15 cellular contexts compared by ENCODE assay signal in the genomic region with DNA sequence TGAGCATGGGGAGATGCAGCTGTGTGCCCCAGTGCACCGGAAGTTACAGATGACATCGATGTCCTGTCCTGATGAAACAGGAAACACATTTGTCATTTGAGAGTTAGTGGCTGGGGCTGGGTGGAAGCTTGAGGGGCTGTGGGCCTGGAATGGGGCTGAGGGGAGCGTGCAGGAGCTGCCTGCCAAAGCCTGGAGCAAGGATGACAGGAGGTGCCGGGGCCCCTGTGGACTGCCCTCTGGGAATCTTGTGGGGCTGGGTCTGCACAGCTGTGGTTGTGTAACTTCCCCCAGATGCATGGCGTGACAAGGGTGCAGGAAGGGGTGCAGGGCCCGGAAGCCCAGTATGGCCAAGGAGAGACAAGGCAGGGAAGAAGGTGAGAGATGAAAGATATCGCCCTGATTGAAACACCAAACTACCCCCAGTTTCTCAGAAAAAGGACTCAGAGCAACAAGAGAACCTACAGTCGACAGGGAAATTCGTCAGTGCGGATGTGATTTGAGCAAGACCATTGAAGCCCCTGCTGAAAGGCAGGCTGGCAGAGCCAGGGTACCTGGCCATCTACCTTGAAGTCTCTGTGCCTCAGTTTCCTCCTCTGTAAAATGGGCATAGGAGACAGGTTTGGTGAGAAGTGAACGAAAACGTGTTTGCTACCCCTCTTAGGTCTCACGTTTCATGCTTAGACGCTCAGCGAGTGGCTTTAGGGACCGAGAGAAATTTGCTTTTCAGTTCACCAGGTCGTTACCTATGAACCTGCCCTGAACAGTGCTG. TPM values are rescaled to one million over a fixed set of nuclear protein-coding genes. Genes with fewer than 3 reads are reported as not detected.
DNase-seq lines count a peak whose midpoint lies in the region; ATAC-seq, FAIRE-seq and TF ChIP-seq lines count a peak whose summit lies in the region.
"Had no signal": no experiment of that assay in that cellular context is flagged by ENCODE, and none has a peak within 500 bp of the region (broad histone marks: within the 10 kb centered on the region; RNA-seq: fewer than 3 reads in every experiment).

No MANE protein-coding gene starts in this region.

- SMC1A ChIA-PET in GM12878 (lab: Charles Lee; ENCODE audit: uncharacterized antibody, unreplicated experiment), result interaction anchor here (1.7 kb wide), 1 partner anchor 23 kb away, joined by 5 read pairs; no protein-coding TSS in a partner anchor

- H3K4me3 Mint-ChIP-seq in stimulated activated naive CD8-positive, alpha-beta T cell treated with anti-CD3 and anti-CD28 coated beads, Interleukin-15, Interleukin-2, amounts not matched to agents 100 ng/mL and 50 ng/mL, for 24 hours, result peak overlapping the region; percentile 27

- H3K4me3 ChIP-seq in NT2/D1 (ENCODE audit: insufficient read length, low read depth), result no peak overlapping the region
- H3K4me3 ChIP-seq in GM12878, result no peak overlapping the region
- H3K4me3 ChIP-seq in lower lobe of right lung, result no peak overlapping the region
- H3K4me3 ChIP-seq: stomach had no signal

- TF ChIP-seq CTCF in GM12878 (IDR thresholded peaks at IDR 0.05 in 2 of 3, conservative IDR thresholded peaks at IDR 0.05 in 1 of 3; ENCODE audit: control insufficient read depth in 2 of 3, extremely low read depth in 1 of 3, insufficient read depth in 1 of 3, low read depth in 3 of 3, low read length in 3 of 3), result no peak
- no peak for TF ChIP-seq CTCF in lower lobe of right lung (IDR thresholded peaks at IDR 0.05)

- in situ Hi-C loops in GM12878 (cut with MboI), result no loop called here

- TF ChIP-seq RAD21 in GM12878 (IDR thresholded peaks at IDR 0.05; ENCODE audit: insufficient read depth, low read depth, low read length), result no peak

- no TSS peak for BruUV-seq in GM12878 (replicated peaks; lab: Mats Ljungman, UMichigan)

- no peak for TF ChIP-seq EP300 in GM12878 (IDR thresholded peaks at IDR 0.05; ENCODE audit: borderline replicate concordance in 1 of 2, control insufficient read depth in 1 of 2, low read depth in 2 of 2, low read length in 2 of 2)

- POLR2A ChIA-PET in GM12878 (lab: Charles Lee), result no interaction called here

- H3K27me3 ChIP-seq in NT2/D1 (ENCODE audit: insufficient read depth, insufficient read length), result peaks cover 6% of the 10 kb centered on the region
- H3K27me3 ChIP-seq in GM12878 (replicated peaks in 1 of 2; ENCODE audit: control insufficient read depth in 2 of 2, insufficient read depth in 2 of 2, low read length in 1 of 2), result no peaks in the 10 kb centered on the region
- peaks cover under 1% of the 10 kb centered on the region for H3K27me3 ChIP-seq in lower lobe of right lung (ENCODE audit: low read depth)

- H3K4me1 ChIP-seq in NT2/D1 (ENCODE audit: insufficient read depth, insufficient read length) (peaks cover 19% of the 10 kb centered on the region), GM12878 (ENCODE audit: control insufficient read depth, insufficient read depth, low read length) (peaks cover 16% of the 10 kb centered on the region), lower lobe of right lung (peaks cover 18% of the 10 kb centered on the region)

- TF ChIP-seq POLR2A in GM12878 (IDR thresholded peaks at IDR 0.05; ENCODE audit: low read depth, low read length), result no peak

- H3K36me3 ChIP-seq in NT2/D1 (ENCODE audit: insufficient read depth, insufficient read length, low read length) (peaks cover 29% of the 10 kb centered on the region), GM12878 (ENCODE audit: control insufficient read depth in 2 of 2, insufficient read depth in 2 of 2, low read length in 1 of 2) (no peaks in the 10 kb centered on the region), lower lobe of right lung (no peaks in the 10 kb centered on the region)

- no peaks in the 10 kb centered on the region for H3K9me3 Mint-ChIP-seq in stimulated activated naive CD8-positive, alpha-beta T cell treated with anti-CD3 and anti-CD28 coated beads, Interleukin-15, Interleukin-2, amounts not matched to agents 100 ng/mL and 50 ng/mL, for 24 hours

- H3K9ac ChIP-seq in NT2/D1 (ENCODE audit: insufficient read length, low read depth) (peak overlapping the region; percentile 42), GM12878 (ENCODE audit: control insufficient read depth, insufficient read depth, low read length) (no peak overlapping the region)

- FAIRE-seq in GM12878 (lab: Jason Lieb, UNC), result no peak

- H3K27ac Mint-ChIP-seq in stimulated activated naive CD8-positive, alpha-beta T cell treated with anti-CD3 and anti-CD28 coated beads, Interleukin-15, Interleukin-2, amounts not matched to agents 100 ng/mL and 50 ng/mL, for 24 hours, result no peak overlapping the region

- no peak overlapping the region for H2AFZ ChIP-seq in GM12878 (ENCODE audit: control insufficient read depth, low read depth, low read length)

- no peaks in the 10 kb centered on the region for H3K27me3 Mint-ChIP-seq in stimulated activated naive CD8-positive, alpha-beta T cell treated with anti-CD3 and anti-CD28 coated beads, Interleukin-15, Interleukin-2, amounts not matched to agents 100 ng/mL and 50 ng/mL, for 24 hours

- WGBS in GM12878 (ENCODE audit: insufficient coverage, insufficient replicate concordance, low lambda C conversion rate, missing lambda C conversion rate), result 48% methylated on average over 17 of the region's 17 CpGs

- no peak for ATAC-seq in stimulated activated naive CD8-positive, alpha-beta T cell treated with anti-CD3 and anti-CD28 coated beads, Interleukin-15, Interleukin-2, amounts not matched to agents 100 U/mL and 50 U/mL, for 24 hours
- ATAC-seq in GM12878 (no peak), SK-N-SH treated with all-trans-retinoic acid at 6 μM for 48 hours (no peak), lower lobe of right lung (no peak)
- ATAC-seq: activated CD4-positive, CD25-positive, alpha-beta regulatory T cell treated with anti-CD3 and anti-CD28 coated beads, Interleukin-2, amount 50 U/mL, for 24 hours had no signal

- CTCF ChIA-PET in GM12878 (lab: Yijun Ruan, JAX), result interaction anchor here (1.1 to 1.7 kb wide), 2 partner anchors 23 to 51 kb away, joined by 4 read pairs; no protein-coding TSS in a partner anchor

- no peaks in the 10 kb centered on the region for H3K9me3 ChIP-seq in NT2/D1 (ENCODE audit: insufficient read depth, low read length)
- no peaks in the 10 kb centered on the region for H3K9me3 ChIP-seq in GM12878 (replicated peaks; ENCODE audit: control insufficient read depth, insufficient read depth, low read length)
- H3K9me3 ChIP-seq in lower lobe of right lung, result no peaks in the 10 kb centered on the region
- H3K9me3 ChIP-seq: stomach had no signal

- no peaks in the 10 kb centered on the region for H3K79me2 ChIP-seq in GM12878 (ENCODE audit: control insufficient read depth, insufficient read depth, low read length)

- RAD21 ChIA-PET in GM12878 (lab: Charles Lee; ENCODE audit: unreplicated experiment), result no interaction called here

- H3K27ac ChIP-seq in GM12878 (ENCODE audit: control insufficient read depth, insufficient read depth), result no peak overlapping the region
- H3K27ac ChIP-seq in lower lobe of right lung, result no peak overlapping the region

- H3K36me3 Mint-ChIP-seq in stimulated activated naive CD8-positive, alpha-beta T cell treated with anti-CD3 and anti-CD28 coated beads, Interleukin-15, Interleukin-2, amounts not matched to agents 100 ng/mL and 50 ng/mL, for 24 hours (ENCODE audit: low read depth), result peaks cover 9% of the 10 kb centered on the region

- peaks cover 44% of the 10 kb centered on the region for H3K4me1 Mint-ChIP-seq in stimulated activated naive CD8-positive, alpha-beta T cell treated with anti-CD3 and anti-CD28 coated beads, Interleukin-15, Interleukin-2, amounts not matched to agents 100 ng/mL and 50 ng/mL, for 24 hours (ENCODE audit: low read depth)

- intact Hi-C loops in GM12878 (cut with micrococcal nuclease; ENCODE audit: unreplicated experiment), result no loop called here
- intact Hi-C loops in lower lobe of right lung (cut with DNase I), result no loop called here

- 0 out of 2 replicates have a peak overlapping the region, but pooled peaks have one; percentile 9 for H3K4me2 ChIP-seq in GM12878 (ENCODE audit: control insufficient read depth, insufficient read depth)

- DNase-seq in stimulated activated naive CD8-positive, alpha-beta T cell treated with anti-CD3 and anti-CD28 coated beads, Interleukin-15, Interleukin-2, amounts not matched to agents 100 U/mL and 50 U/mL, for 24 hours, result no peak
- DNase-seq in NT2/D1 (ENCODE audit: low read depth, low spot score), result no peak
- DNase-seq in GM12878 (ENCODE audit: low read depth, low spot score), result no peak
- DNase-seq in lower lobe of right lung, result no peak
- no peak for DNase-seq in dedifferentiated amniotic fluid mesenchymal stem cell (ENCODE audit: extremely low spot score)
- no peak for DNase-seq in C1 segment of cervical spinal cord (lab: John Stamatoyannopoulos, UW)
- DNase-seq: cortex of kidney; midbrain; MM.1S; NCI-H226; stimulated activated CD4-positive, alpha-beta T cell treated with anti-CD3 and anti-CD28 coated beads, Interleukin-2, amount 100 ng/mL, for 48 hours; stomach had no signal

- no peaks in the 10 kb centered on the region for H4K20me1 ChIP-seq in GM12878 (ENCODE audit: control insufficient read depth, insufficient read depth)

RNA-seq across cellular contexts. Expression of a gene that starts 8.8 kb away (rescaled TPM):
- total RNA-seq in GM12878 (2013; cell fraction: nucleolus; rRNA removed), result 0.19 and 0.24 TPM in 2 replicates
- total RNA-seq in GM12878 (2014; rRNA removed) (0.11 and 0.33 TPM in 2 replicates), GM12878 (2014; rRNA removed; fragmentation: Illumina TruSeq; extraction: Trizol) (0.18 and 0.31 TPM in 2 replicates), GM12878 (2021) (0.31 and 0.35 TPM in 2 replicates), lower lobe of right lung (22.7 TPM)
- not detected for polyA plus RNA-seq in GM12878 (2011; ENCODE audit: low read depth)
- polyA plus RNA-seq in GM12878 (2011; rRNA removed) (0.01 and 0.03 TPM in 2 replicates), GM12878 (2014; fragmentation: Illumina TruSeq; extraction: Trizol) (0.06 TPM in 1 of 2 replicates, not detected in the other), GM12878 (2014; fragmentation: Nextera tagmentation; extraction: Ambion mirVana) (under 1 TPM in 1 of 2 experiments, not detected in 1; 0.04 TPM), GM12878 (2014; rRNA removed) (0.35 and 0.39 TPM in 2 replicates), GM12878 (2016; fragmentation: Nextera tagmentation; extraction: Ambion mirVana) (under 1 TPM; 0.13 to 0.36 TPM)
- polyA plus RNA-seq in GM12878 (2011; cell fraction: cytosol; rRNA removed), result 0.01 and 0.05 TPM in 2 replicates
- 0.42 and 0.53 TPM in 2 replicates for polyA plus RNA-seq in GM12878 (2011; cell fraction: nucleus; rRNA removed)
- polyA plus RNA-seq in GM12878 (2012), result 0.83 and 1.1 TPM in 2 replicates
- 0.07 and 0.67 TPM in 2 replicates for polyA minus RNA-seq in GM12878 (2011; rRNA and poly(A)+ RNA removed)
- 0.27 TPM in 1 of 2 replicates, not detected in the other for polyA minus RNA-seq in GM12878 (2011; cell fraction: cytosol; rRNA and poly(A)+ RNA removed)
- 0.60 and 0.67 TPM in 2 replicates for polyA minus RNA-seq in GM12878 (2011; cell fraction: nucleus; rRNA and poly(A)+ RNA removed)

RNA-seq across cellular contexts. Expression of a gene that starts 10.3 kb away (rescaled TPM):
- 76.5 and 84.9 TPM in 2 replicates for total RNA-seq in GM12878 (2013; cell fraction: nucleolus; rRNA removed)
- 61.5 and 70.0 TPM in 2 replicates for total RNA-seq in GM12878 (2014; rRNA removed)
- total RNA-seq in GM12878 (2014; rRNA removed; fragmentation: Illumina TruSeq; extraction: Trizol), result 25.8 and 27.0 TPM in 2 replicates
- total RNA-seq in GM12878 (2021), result 69.5 and 72.6 TPM in 2 replicates
- polyA plus RNA-seq in GM12878 (2011; ENCODE audit: low read depth), result 89.9 TPM
- 92.5 and 122 TPM in 2 replicates for polyA plus RNA-seq in GM12878 (2011; rRNA removed)
- polyA plus RNA-seq in GM12878 (2011; cell fraction: cytosol; rRNA removed), result 206 and 287 TPM in 2 replicates
- 208 and 325 TPM in 2 replicates for polyA plus RNA-seq in GM12878 (2011; cell fraction: nucleus; rRNA removed)
- 178 and 191 TPM in 2 replicates for polyA plus RNA-seq in GM12878 (2012)
- polyA plus RNA-seq in GM12878 (2014; fragmentation: Illumina TruSeq; extraction: Trizol), result 30.5 and 54.4 TPM in 2 replicates
- polyA plus RNA-seq in GM12878 (2014; fragmentation: Nextera tagmentation; extraction: Ambion mirVana), result 10 to 100 TPM; 44.8 to 49.3 TPM
- polyA plus RNA-seq in GM12878 (2014; rRNA removed), result 74.1 and 82.0 TPM in 2 replicates
- polyA plus RNA-seq in GM12878 (2016; fragmentation: Nextera tagmentation; extraction: Ambion mirVana), result 10 to 100 TPM; 51.1 to 57.2 TPM
- 37.9 and 97.9 TPM in 2 replicates for polyA minus RNA-seq in GM12878 (2011; rRNA and poly(A)+ RNA removed)
- polyA minus RNA-seq in GM12878 (2011; cell fraction: cytosol; rRNA and poly(A)+ RNA removed), result 52.2 and 53.5 TPM in 2 replicates
- polyA minus RNA-seq in GM12878 (2011; cell fraction: nucleus; rRNA and poly(A)+ RNA removed), result 55.2 and 62.4 TPM in 2 replicates
- 79.1 TPM for total RNA-seq in lower lobe of right lung

RNA-seq across cellular contexts. Expression of a gene that starts 18.4 kb away (rescaled TPM):
- total RNA-seq in GM12878 (2013; cell fraction: nucleolus; rRNA removed), result not detected in 2 replicates
- not detected in 2 replicates for total RNA-seq in GM12878 (2014; rRNA removed)
- total RNA-seq in GM12878 (2014; rRNA removed; fragmentation: Illumina TruSeq; extraction: Trizol), result not detected in 2 replicates
- total RNA-seq in GM12878 (2021), result not detected in 2 replicates
- 0.14 TPM for polyA plus RNA-seq in GM12878 (2011; ENCODE audit: low read depth)
- polyA plus RNA-seq in GM12878 (2011; rRNA removed), result not detected in 2 replicates
- polyA plus RNA-seq in GM12878 (2011; cell fraction: cytosol; rRNA removed), result 0.01 TPM in 1 of 2 replicates, not detected in the other
- not detected in 2 replicates for polyA plus RNA-seq in GM12878 (2011; cell fraction: nucleus; rRNA removed)
- polyA plus RNA-seq in GM12878 (2012), result 0.20 and 0.36 TPM in 2 replicates
- polyA plus RNA-seq in GM12878 (2014; fragmentation: Illumina TruSeq; extraction: Trizol), result not detected in 2 replicates
- not detected for polyA plus RNA-seq in GM12878 (2014; fragmentation: Nextera tagmentation; extraction: Ambion mirVana)
- not detected in 2 replicates for polyA plus RNA-seq in GM12878 (2014; rRNA removed)
- not detected for polyA plus RNA-seq in GM12878 (2016; fragmentation: Nextera tagmentation; extraction: Ambion mirVana)
- not detected in 2 replicates for polyA minus RNA-seq in GM12878 (2011; rRNA and poly(A)+ RNA removed)
- polyA minus RNA-seq in GM12878 (2011; cell fraction: cytosol; rRNA and poly(A)+ RNA removed), result not detected in 2 replicates
- not detected in 2 replicates for polyA minus RNA-seq in GM12878 (2011; cell fraction: nucleus; rRNA and poly(A)+ RNA removed)
- 19.5 TPM for total RNA-seq in lower lobe of right lung

RNA-seq across cellular contexts. Expression of a gene that starts 31.3 kb away (rescaled TPM):
- 8.7 and 11.1 TPM in 2 replicates for total RNA-seq in GM12878 (2013; cell fraction: nucleolus; rRNA removed)
- total RNA-seq in GM12878 (2014; rRNA removed) (21.6 and 28.5 TPM in 2 replicates), GM12878 (2014; rRNA removed; fragmentation: Illumina TruSeq; extraction: Trizol) (15.1 and 15.9 TPM in 2 replicates), GM12878 (2021) (31.6 and 33.1 TPM in 2 replicates), lower lobe of right lung (26.8 TPM)
- 12.2 TPM for polyA plus RNA-seq in GM12878 (2011; ENCODE audit: low read depth)
- polyA plus RNA-seq in GM12878 (2011; rRNA removed) (15.5 and 27.3 TPM in 2 replicates), GM12878 (2014; fragmentation: Illumina TruSeq; extraction: Trizol) (4.8 and 14.3 TPM in 2 replicates), GM12878 (2014; fragmentation: Nextera tagmentation; extraction: Ambion mirVana) (1 to 10 TPM; 1.0 to 2.4 TPM), GM12878 (2014; rRNA removed) (31.7 and 35.2 TPM in 2 replicates), GM12878 (2016; fragmentation: Nextera tagmentation; extraction: Ambion mirVana) (10 to 100 TPM; 53.7 to 54.4 TPM)
- polyA plus RNA-seq in GM12878 (2011; cell fraction: cytosol; rRNA removed), result 46.8 and 56.3 TPM in 2 replicates
- polyA plus RNA-seq in GM12878 (2011; cell fraction: nucleus; rRNA removed), result 79.2 and 92.0 TPM in 2 replicates
- polyA plus RNA-seq in GM12878 (2012), result 21.6 and 22.1 TPM in 2 replicates
- 24.2 and 39.7 TPM in 2 replicates for polyA minus RNA-seq in GM12878 (2011; rRNA and poly(A)+ RNA removed)
- 15.9 and 22.9 TPM in 2 replicates for polyA minus RNA-seq in GM12878 (2011; cell fraction: cytosol; rRNA and poly(A)+ RNA removed)
- 12.2 and 14.4 TPM in 2 replicates for polyA minus RNA-seq in GM12878 (2011; cell fraction: nucleus; rRNA and poly(A)+ RNA removed)

RNA-seq across cellular contexts. Expression of a gene that starts 31.4 kb away (rescaled TPM):
- total RNA-seq in GM12878 (2013; cell fraction: nucleolus; rRNA removed), result 2.1 and 4.9 TPM in 2 replicates
- 35.9 and 40.7 TPM in 2 replicates for total RNA-seq in GM12878 (2014; rRNA removed)
- total RNA-seq in GM12878 (2014; rRNA removed; fragmentation: Illumina TruSeq; extraction: Trizol), result 13.7 and 14.6 TPM in 2 replicates
- 26.6 and 31.7 TPM in 2 replicates for total RNA-seq in GM12878 (2021)
- polyA plus RNA-seq in GM12878 (2011; ENCODE audit: low read depth), result 19.7 TPM
- 6.8 and 14.3 TPM in 2 replicates for polyA plus RNA-seq in GM12878 (2011; rRNA removed)
- polyA plus RNA-seq in GM12878 (2011; cell fraction: cytosol; rRNA removed), result 32.2 and 43.9 TPM in 2 replicates
- 23.6 and 24.4 TPM in 2 replicates for polyA plus RNA-seq in GM12878 (2011; cell fraction: nucleus; rRNA removed)
- polyA plus RNA-seq in GM12878 (2012), result 32.7 and 35.7 TPM in 2 replicates
- polyA plus RNA-seq in GM12878 (2014; fragmentation: Illumina TruSeq; extraction: Trizol), result 4.8 and 11.5 TPM in 2 replicates
- 10 to 100 TPM in 1 of 2 experiments, 1 to 10 TPM in 1; 2.8 to 10.2 TPM for polyA plus RNA-seq in GM12878 (2014; fragmentation: Nextera tagmentation; extraction: Ambion mirVana)
- 41.9 and 48.1 TPM in 2 replicates for polyA plus RNA-seq in GM12878 (2014; rRNA removed)
- polyA plus RNA-seq in GM12878 (2016; fragmentation: Nextera tagmentation; extraction: Ambion mirVana), result 10 to 100 TPM; 31.4 to 42.5 TPM
- 3.3 and 14.3 TPM in 2 replicates for polyA minus RNA-seq in GM12878 (2011; rRNA and poly(A)+ RNA removed)
- 14.7 and 14.8 TPM in 2 replicates for polyA minus RNA-seq in GM12878 (2011; cell fraction: cytosol; rRNA and poly(A)+ RNA removed)
- 3.3 and 5.1 TPM in 2 replicates for polyA minus RNA-seq in GM12878 (2011; cell fraction: nucleus; rRNA and poly(A)+ RNA removed)
- total RNA-seq in lower lobe of right lung, result 43.2 TPM

Comparison
In these comparisons a context has a peak if more than half of its experiments do, and no peak if none do; other contexts are left out.
1. RNA of a gene that starts 8.8 kb away (total RNA-seq): 22.7 TPM in lower lobe of right lung (single experiment); 0.11 to 0.35 TPM in GM12878; every median in the first group is over 10 times any median in the second.
2. RNA of a gene that starts 18.4 kb away (total RNA-seq): 19.5 TPM in lower lobe of right lung (single experiment); not detected in GM12878; every median in the first group is over 10 times any median in the second.